26 cellular contexts compared by ENCODE assay signal in the genomic region with DNA sequence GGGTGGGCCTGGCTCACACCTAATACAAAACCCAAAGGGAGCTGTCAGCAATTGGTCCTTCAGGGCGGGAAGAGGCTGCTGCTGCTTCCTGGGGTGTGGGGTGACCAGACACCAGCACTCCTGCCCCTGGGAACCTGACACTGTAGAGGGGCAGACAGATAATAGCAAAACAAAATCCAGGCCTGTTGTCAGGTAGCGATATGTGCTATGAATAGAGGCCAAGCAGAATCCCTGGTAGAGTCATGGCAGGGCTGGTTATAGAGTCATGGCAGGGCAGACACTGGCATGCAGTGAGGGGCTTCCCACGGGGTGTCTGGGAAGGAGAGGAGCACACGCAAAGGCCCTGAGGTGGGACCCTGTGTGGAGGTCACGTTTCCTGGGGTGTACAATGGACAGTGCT.
"Had no signal": no experiment of that assay in that cellular context is flagged by ENCODE, and none has a peak within 500 bp of the region (broad histone marks: within the 10 kb centered on the region; RNA-seq: fewer than 3 reads in every experiment).

No MANE protein-coding gene starts in this region.

- H3K9me3 Mint-ChIP-seq: activated CD4-positive, alpha-beta T cell treated with anti-CD3 and anti-CD28 coated beads, Interleukin-2, amount 10 ng/mL, durations not matched to agents 24 days and 14 days; activated naive CD4-positive, alpha-beta T cell treated with anti-CD3 and anti-CD28 coated beads, Interleukin-2, amount 50 U/mL, for 24 hours; activated T-cell treated with anti-CD3 and anti-CD28 coated beads, Interleukin-2, amount 50 U/mL, for 24 hours; activated T-helper 1 cell treated with anti-CD3 and anti-CD28 coated beads, Interleukin-12 subunit alpha, Interleukin-12 subunit beta, Interleukin-2, Interleukin-4 antibody, amounts not matched to agents 30 ng/mL and 10 ng/mL and 1 ng/mL, durations not matched to agents 14 hours and 24 hours and 36 hours; WTC11 had no signal

- H3K4me1 ChIP-seq: body of pancreas, Peyer's patch had no signal

- DNase-seq: activated CD4-positive, alpha-beta T cell treated with anti-CD3 and anti-CD28 coated beads for 1 hour; activated CD4-positive, alpha-beta T cell treated with anti-CD3 and anti-CD28 coated beads, Interleukin-2, amount 10 ng/mL, durations not matched to agents 24 days and 14 days; activated CD4-positive, alpha-beta T cell treated with anti-CD3 and anti-CD28 coated beads, Interleukin-2, amount 50 U/mL, for 48 hours; activated CD8-positive, alpha-beta memory T cell treated with anti-CD3 and anti-CD28 coated beads, Interleukin-2, amount 10 ng/mL, durations not matched to agents 7 days and 5 days; activated effector memory CD4-positive, alpha-beta T cell treated with Interleukin-2 at 50 U/mL for 16 hours; activated naive CD4-positive, alpha-beta T cell; activated T-cell treated with anti-CD3 and anti-CD28 coated beads, Interleukin-2, amount 50 U/mL, for 24 hours; aorta; body of pancreas; Kasumi-1; KBM-7; NCI-H1105 treated with DMSO at 0.1 percent for 48 hours; NCI-H1436 treated with DMSO at 0.1 percent for 48 hours; NCI-H187; NCI-H2081; NCI-H510A treated with DMSO at 0.1 percent for 48 hours; NCI-H69; NK-92 treated with Interleukin-12 subunit alpha and Interleukin-12 subunit beta, amount 100 ng/mL, for 24 hours; OCI-M1; Peyer's patch; SHP77 treated with DMSO at 0.1 percent for 48 hours; T-helper 17 cell; T-helper 9 cell had no signal

- H3K36me3 Mint-ChIP-seq: activated CD8-positive, alpha-beta memory T cell treated with anti-CD3 and anti-CD28 coated beads, Interleukin-2, amount 10 ng/mL, durations not matched to agents 7 days and 5 days; activated naive CD4-positive, alpha-beta T cell treated with anti-CD3 and anti-CD28 coated beads, Interleukin-2, amount 50 U/mL, for 24 hours; WTC11 had no signal

- H3K4me3 ChIP-seq: body of pancreas, Peyer's patch had no signal

- H3K4me3 Mint-ChIP-seq: activated CD4-positive, alpha-beta T cell treated with anti-CD3 and anti-CD28 coated beads, Interleukin-2, amount 10 ng/mL, durations not matched to agents 24 days and 14 days; activated CD8-positive, alpha-beta memory T cell treated with anti-CD3 and anti-CD28 coated beads, Interleukin-2, amount 10 ng/mL, durations not matched to agents 7 days and 5 days; activated naive CD4-positive, alpha-beta T cell treated with anti-CD3 and anti-CD28 coated beads, Interleukin-2, amount 50 U/mL, for 24 hours; activated T-cell treated with anti-CD3 and anti-CD28 coated beads, Interleukin-2, amount 50 U/mL, for 24 hours; activated T-helper 1 cell treated with anti-CD3 and anti-CD28 coated beads, Interleukin-12 subunit alpha, Interleukin-12 subunit beta, Interleukin-2, Interleukin-4 antibody, amounts not matched to agents 30 ng/mL and 10 ng/mL and 1 ng/mL, durations not matched to agents 14 hours and 24 hours and 36 hours; T-helper 17 cell; WTC11 had no signal

- ATAC-seq: activated CD8-positive, alpha-beta memory T cell treated with anti-CD3 and anti-CD28 coated beads, Interleukin-2, amount 10 ng/mL, durations not matched to agents 7 days and 5 days; body of pancreas; T-helper 17 cell; WTC11 had no signal

- H3K4me1 Mint-ChIP-seq: activated CD4-positive, alpha-beta T cell treated with anti-CD3 and anti-CD28 coated beads, Interleukin-2, amount 10 ng/mL, durations not matched to agents 24 days and 14 days; activated naive CD4-positive, alpha-beta T cell treated with anti-CD3 and anti-CD28 coated beads, Interleukin-2, amount 50 U/mL, for 24 hours had no signal

- H3K36me3 ChIP-seq: Peyer's patch had no signal

- H3K27ac ChIP-seq: body of pancreas had no signal

- H3K9me3 ChIP-seq: body of pancreas, Peyer's patch had no signal

- H3K27ac Mint-ChIP-seq: activated CD4-positive, alpha-beta T cell treated with anti-CD3 and anti-CD28 coated beads, Interleukin-2, amount 10 ng/mL, durations not matched to agents 24 days and 14 days; activated CD8-positive, alpha-beta memory T cell treated with anti-CD3 and anti-CD28 coated beads, Interleukin-2, amount 10 ng/mL, durations not matched to agents 7 days and 5 days; activated naive CD4-positive, alpha-beta T cell treated with anti-CD3 and anti-CD28 coated beads, Interleukin-2, amount 50 U/mL, for 24 hours; activated T-cell treated with anti-CD3 and anti-CD28 coated beads, Interleukin-2, amount 50 U/mL, for 24 hours; activated T-helper 1 cell treated with anti-CD3 and anti-CD28 coated beads, Interleukin-12 subunit alpha, Interleukin-12 subunit beta, Interleukin-2, Interleukin-4 antibody, amounts not matched to agents 30 ng/mL and 10 ng/mL and 1 ng/mL, durations not matched to agents 14 hours and 24 hours and 36 hours; T-helper 17 cell; WTC11 had no signal

- H3K27me3 ChIP-seq: body of pancreas, Peyer's patch had no signal
